ENCODE assay signal across 24 cellular contexts in the genomic region with DNA sequence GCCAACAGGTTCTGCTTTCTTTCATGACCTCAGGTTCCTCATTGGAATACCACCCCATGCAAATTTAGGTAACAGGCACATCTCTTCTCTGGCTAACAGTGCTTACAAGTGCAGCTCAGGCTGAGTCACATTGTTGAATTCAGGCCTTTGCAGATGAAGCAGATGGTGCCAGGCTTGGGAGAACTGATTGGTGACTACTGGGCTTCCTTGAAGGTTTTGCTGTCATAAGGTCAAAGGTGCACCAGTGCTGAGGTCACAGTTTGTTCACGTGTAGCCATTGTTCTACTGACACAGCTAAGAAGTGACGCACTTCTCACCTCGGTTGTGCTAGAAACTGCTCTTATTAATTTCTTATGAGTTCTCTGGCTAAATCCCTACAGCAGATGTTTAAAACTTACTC.
DNase-seq lines count a peak whose midpoint lies in the region; TF ChIP-seq lines count a peak whose summit lies in the region.
"Had no signal": no experiment of that assay in that cellular context is flagged by ENCODE, and none has a peak within 500 bp of the region (broad histone marks: within the 10 kb centered on the region; RNA-seq: fewer than 3 reads in every experiment).

No MANE protein-coding gene starts in this region.

- H3K27me3 Mint-ChIP-seq in nephron progenitor cell (ENCODE audit: low read depth, poor library complexity) = peaks cover 7% of the 10 kb centered on the region
- H3K27me3 Mint-ChIP-seq: activated CD8-positive, alpha-beta memory T cell treated with anti-CD3 and anti-CD28 coated beads, Interleukin-2, amount 10 ng/mL, durations not matched to agents 7 days and 5 days; activated naive CD4-positive, alpha-beta T cell treated with anti-CD3 and anti-CD28 coated beads, Interleukin-2, amount 10 ng/mL, durations not matched to agents 7 days and 5 days had no signal

- H3K27ac Mint-ChIP-seq in nephron progenitor cell = no peak overlapping the region
- H3K27ac Mint-ChIP-seq: activated CD8-positive, alpha-beta memory T cell treated with anti-CD3 and anti-CD28 coated beads, Interleukin-2, amount 10 ng/mL, durations not matched to agents 7 days and 5 days; activated naive CD4-positive, alpha-beta T cell treated with anti-CD3 and anti-CD28 coated beads, Interleukin-2, amount 10 ng/mL, durations not matched to agents 7 days and 5 days; type B pancreatic cell had no signal

- no peaks in the 10 kb centered on the region for H3K36me3 ChIP-seq in left ventricle myocardium inferior
- H3K36me3 ChIP-seq in uterus = no peaks in the 10 kb centered on the region
- H3K36me3 ChIP-seq: BLaER1 treated with 17β-estradiol and CSF1 and Interleukin-3, amounts not matched to agents 10 nM and 100 nM had no signal

- TF ChIP-seq CTCF in left ventricle myocardium inferior (IDR thresholded peaks at IDR 0.05; ENCODE audit: borderline replicate concordance) (no peak), nephron progenitor cell (IDR thresholded peaks at IDR 0.05) (no peak), uterus (IDR thresholded peaks at IDR 0.05) (no peak)

- H3K4me1 ChIP-seq in left ventricle myocardium inferior (peaks cover 21% of the 10 kb centered on the region), uterus (peaks cover 0 to 10% of the 10 kb centered on the region in 2 donors)
- H3K4me1 ChIP-seq: A549, psoas muscle had no signal

- intact Hi-C loops in left ventricle myocardium inferior (cut with micrococcal nuclease) = no loop called here
- intact Hi-C loops in cardiac septum (cut with DNase I) = no loop called here
- intact Hi-C loops in uterus (cut with DNase I; ENCODE audit: low total_unique reads) = no loop called here

- TF ChIP-seq POLR2A in uterus (IDR thresholded peaks at IDR 0.05) = no peak

- H3K4me3 ChIP-seq in left ventricle myocardium inferior (no peak overlapping the region), uterus (no peak overlapping the region)
- H3K4me3 ChIP-seq: A549; BLaER1 treated with 17β-estradiol and CSF1 and Interleukin-3, amounts not matched to agents 10 nM and 100 nM; coronary artery; K562; psoas muscle had no signal

- peaks cover 27% of the 10 kb centered on the region for H3K4me1 Mint-ChIP-seq in nephron progenitor cell
- H3K4me1 Mint-ChIP-seq: activated CD8-positive, alpha-beta memory T cell treated with anti-CD3 and anti-CD28 coated beads, Interleukin-2, amount 10 ng/mL, durations not matched to agents 7 days and 5 days; activated naive CD4-positive, alpha-beta T cell treated with anti-CD3 and anti-CD28 coated beads, Interleukin-2, amount 10 ng/mL, durations not matched to agents 7 days and 5 days had no signal

- DNase-seq in left ventricle myocardium inferior (no peak), cardiac septum (ENCODE audit: low spot score) (no peak), RPMI7951 (ENCODE audit: low read depth) (peak; percentile 54), fibroblast of peridontal ligament (ENCODE audit: extremely low read depth) (peak; percentile 42), nephron progenitor cell (no peak), RPMI8226 (no peak), uterus (no peak)
- no peak for DNase-seq in activated effector memory CD4-positive, alpha-beta T cell treated with Interleukin-2 at 50 U/mL for 16 hours
- DNase-seq: activated CD4-positive, alpha-beta T cell treated with anti-CD3 and anti-CD28 coated beads, Interleukin-2, amount 50 U/mL, for 1 hour; activated CD8-positive, alpha-beta memory T cell treated with anti-CD3 and anti-CD28 coated beads, Interleukin-2, amount 10 ng/mL, durations not matched to agents 7 days and 5 days; activated naive CD4-positive, alpha-beta T cell treated with anti-CD3 and anti-CD28 coated beads, Interleukin-2, amount 10 ng/mL, durations not matched to agents 7 days and 5 days; amniotic stem cell; COR-L47; DND-41; left colon; mesenchymal stem cell; NCI-H2171; NCI-H69; psoas muscle had no signal

- no peaks in the 10 kb centered on the region for H3K9me3 ChIP-seq in left ventricle myocardium inferior (replicated peaks)
- H3K9me3 ChIP-seq in uterus = no peaks in the 10 kb centered on the region
- H3K9me3 ChIP-seq: A549, psoas muscle had no signal

- H3K36me3 Mint-ChIP-seq in nephron progenitor cell (ENCODE audit: low read depth) = peaks cover 2% of the 10 kb centered on the region
- H3K36me3 Mint-ChIP-seq: activated CD8-positive, alpha-beta memory T cell treated with anti-CD3 and anti-CD28 coated beads, Interleukin-2, amount 10 ng/mL, durations not matched to agents 7 days and 5 days; activated naive CD4-positive, alpha-beta T cell treated with anti-CD3 and anti-CD28 coated beads, Interleukin-2, amount 10 ng/mL, durations not matched to agents 7 days and 5 days had no signal

- H3K27ac ChIP-seq in left ventricle myocardium inferior (replicated peaks) = peak overlapping the region; percentile 59
- H3K27ac ChIP-seq in uterus = no peak overlapping the region
- H3K27ac ChIP-seq: A549, coronary artery, psoas muscle had no signal

- H3K27me3 ChIP-seq in left ventricle myocardium inferior (ENCODE audit: low read depth) (no peaks in the 10 kb centered on the region), uterus (no peaks in the 10 kb centered on the region)
- H3K27me3 ChIP-seq: BLaER1 treated with 17β-estradiol and CSF1 and Interleukin-3, amounts not matched to agents 10 nM and 100 nM had no signal

- no peak overlapping the region for H3K4me3 Mint-ChIP-seq in nephron progenitor cell
- H3K4me3 Mint-ChIP-seq: activated CD8-positive, alpha-beta memory T cell treated with anti-CD3 and anti-CD28 coated beads, Interleukin-2, amount 10 ng/mL, durations not matched to agents 7 days and 5 days; activated naive CD4-positive, alpha-beta T cell treated with anti-CD3 and anti-CD28 coated beads, Interleukin-2, amount 10 ng/mL, durations not matched to agents 7 days and 5 days; type B pancreatic cell had no signal

- H3K9me3 Mint-ChIP-seq in nephron progenitor cell = peaks cover 7% of the 10 kb centered on the region
- H3K9me3 Mint-ChIP-seq: activated naive CD4-positive, alpha-beta T cell treated with anti-CD3 and anti-CD28 coated beads, Interleukin-2, amount 10 ng/mL, durations not matched to agents 7 days and 5 days had no signal

Comparison
In these comparisons a context has a peak if more than half of its experiments do, and no peak if none do; other contexts are left out.
1. DNase-seq: peak in RPMI7951 (single experiment) and fibroblast of peridontal ligament (single experiment); none in left ventricle myocardium inferior (single experiment), cardiac septum (single experiment), nephron progenitor cell (single experiment), RPMI8226 (single experiment), uterus (0 of 2) and activated effector memory CD4-positive, alpha-beta T cell treated with Interleukin-2 at 50 U/mL for 16 hours (single experiment).